In the genomic region with DNA sequence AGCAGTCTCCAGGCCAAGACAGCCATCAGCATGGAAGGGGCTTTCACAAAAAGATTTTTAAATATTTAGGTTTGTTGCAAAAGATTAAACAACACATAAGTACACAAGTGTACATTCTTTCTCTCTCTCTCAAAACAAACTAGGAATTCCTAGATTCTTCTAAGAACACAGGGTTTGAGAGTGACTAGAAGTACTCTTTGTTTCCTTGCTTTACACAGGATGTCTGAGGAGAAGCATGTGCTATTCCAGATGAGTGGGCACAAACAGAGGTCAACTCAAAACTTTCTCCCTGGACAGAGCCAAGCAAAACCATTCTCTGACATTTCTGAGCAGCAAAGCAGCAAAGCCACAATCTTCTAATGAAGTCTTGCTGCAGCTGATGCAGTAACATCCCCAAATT, we compare ENCODE assay signal across 31 cellular contexts.
DNase-seq lines count a peak whose midpoint lies in the region; ATAC-seq and TF ChIP-seq lines count a peak whose summit lies in the region.
"Had no signal": no experiment of that assay in that cellular context is flagged by ENCODE, and none has a peak within 500 bp of the region (broad histone marks: within the 10 kb centered on the region; RNA-seq: fewer than 3 reads in every experiment).

No MANE protein-coding gene starts in this region.

- ATAC-seq in esophagus mucosa = no peak
- ATAC-seq: A549; activated CD8-positive, alpha-beta T cell treated with anti-CD3 and anti-CD28 coated beads for 36 hours; CD8-positive, alpha-beta T cell; lower lobe of right lung; natural killer cell treated with Interleukin-12 subunit alpha and Interleukin-12 subunit beta and Interleukin-15 and Interleukin-18, amount 100 ng/mL, for 72 hours; stimulated activated memory B cell treated with anti-CD40 and anti-IgM and Interleukin-4, amounts not matched to agents 10 μg/mL and 1 μg/mL and 100 μg/mL, for 72 hours; T-cell had no signal

- in situ Hi-C loops in astrocyte of the spinal cord (cut with HindIII; ENCODE audit: low sequenced_read_pairs) = no loop called here

- peaks cover 12% of the 10 kb centered on the region for H3K36me3 Mint-ChIP-seq in activated T-cell treated with anti-CD3 and anti-CD28 coated beads, Interleukin-2, amount 50 U/mL, for 24 hours (ENCODE audit: low read depth)
- peaks cover 4% of the 10 kb centered on the region for H3K36me3 Mint-ChIP-seq in T-helper 2 cell treated with Interferon-gamma antibody and Interleukin-4, amounts not matched to agents 5 μg/mL and 100 μg/mL, for 36 hours (ENCODE audit: low read depth)

- TF ChIP-seq CTCF in astrocyte of the spinal cord (IDR thresholded peaks at IDR 0.05; ENCODE audit: low read depth, low read length) = no peak

- no peak overlapping the region for H3K27ac Mint-ChIP-seq in activated T-cell treated with anti-CD3 and anti-CD28 coated beads, Interleukin-2, amount 50 U/mL, for 24 hours
- no peak overlapping the region for H3K27ac Mint-ChIP-seq in T-helper 2 cell treated with Interferon-gamma antibody and Interleukin-4, amounts not matched to agents 5 μg/mL and 100 μg/mL, for 36 hours
- H3K27ac Mint-ChIP-seq: activated CD8-positive, alpha-beta T cell treated with anti-CD3 and anti-CD28 coated beads for 36 hours; activated naive CD8-positive, alpha-beta T cell; B cell; CD8-positive, alpha-beta T cell; natural killer cell treated with Interleukin-12 subunit alpha and Interleukin-12 subunit beta and Interleukin-15 and Interleukin-18, amount 100 ng/mL, for 72 hours; stimulated activated memory B cell treated with anti-CD40 and anti-IgM and Interleukin-4, amounts not matched to agents 10 μg/mL and 1 μg/mL and 100 μg/mL, for 72 hours; T-cell had no signal

- DNase-seq in COLO829 (ENCODE audit: low spot score) = peak; percentile 1
- peak; percentile 30 for DNase-seq in astrocyte of the spinal cord (ENCODE audit: low read depth, low spot score)
- DNase-seq in iris pigment epithelial cell (ENCODE audit: low read depth) = peak; percentile 22
- DNase-seq in retina = peak; percentile 21
- no peak for DNase-seq in activated naive CD4-positive, alpha-beta T cell treated with Interleukin-2 at 50 U/mL for 16 hours
- no peak for DNase-seq in activated T-cell treated with anti-CD3 and anti-CD28 coated beads, Interleukin-2, amount 50 U/mL, for 24 hours
- DNase-seq in T-helper 2 cell treated with Interferon-gamma antibody and Interleukin-4, amounts not matched to agents 5 μg/mL and 100 μg/mL, for 36 hours (ENCODE audit: low spot score) = no peak
- DNase-seq: activated CD4-positive, CD25-positive, alpha-beta regulatory T cell treated with anti-CD3 and anti-CD28 coated beads, Interleukin-2, amount 50 U/mL, for 72 hours; activated CD8-positive, alpha-beta T cell treated with anti-CD3 and anti-CD28 coated beads for 36 hours; CD8-positive, alpha-beta T cell; DMS153; GM23248; kidney; lower lobe of right lung; NCI-H1048; NCI-H1930; NCI-H69; pancreas; SHP77; sigmoid colon; stimulated activated CD4-positive, alpha-beta T cell treated with anti-CD3 and anti-CD28 coated beads, Interleukin-4, amount 100 ng/mL, for 4 hours; T-cell had no signal

- no peak overlapping the region for H3K4me3 ChIP-seq in astrocyte of the spinal cord (ENCODE audit: low read depth, low read length)
- H3K4me3 ChIP-seq: A549, ascending aorta, GM23248, lower lobe of right lung, pancreas, sigmoid colon, suprapubic skin had no signal

- no peaks in the 10 kb centered on the region for H3K9me3 Mint-ChIP-seq in activated T-cell treated with anti-CD3 and anti-CD28 coated beads, Interleukin-2, amount 50 U/mL, for 24 hours
- no peaks in the 10 kb centered on the region for H3K9me3 Mint-ChIP-seq in T-helper 2 cell treated with Interferon-gamma antibody and Interleukin-4, amounts not matched to agents 5 μg/mL and 100 μg/mL, for 36 hours
- H3K9me3 Mint-ChIP-seq: activated CD8-positive, alpha-beta T cell treated with anti-CD3 and anti-CD28 coated beads for 36 hours; central memory CD8-positive, alpha-beta T cell; natural killer cell treated with Interleukin-12 subunit alpha and Interleukin-12 subunit beta and Interleukin-15 and Interleukin-18, amount 100 ng/mL, for 72 hours; T-cell had no signal

- no peaks in the 10 kb centered on the region for H3K27me3 Mint-ChIP-seq in activated T-cell treated with anti-CD3 and anti-CD28 coated beads, Interleukin-2, amount 50 U/mL, for 24 hours
- H3K27me3 Mint-ChIP-seq in T-helper 2 cell treated with Interferon-gamma antibody and Interleukin-4, amounts not matched to agents 5 μg/mL and 100 μg/mL, for 36 hours (ENCODE audit: low read depth) = no peaks in the 10 kb centered on the region
- H3K27me3 Mint-ChIP-seq: activated CD8-positive, alpha-beta T cell treated with anti-CD3 and anti-CD28 coated beads for 36 hours; activated naive CD8-positive, alpha-beta T cell; B cell; central memory CD8-positive, alpha-beta T cell; natural killer cell treated with Interleukin-12 subunit alpha and Interleukin-12 subunit beta and Interleukin-15 and Interleukin-18, amount 100 ng/mL, for 72 hours; stimulated activated memory B cell treated with anti-CD40 and anti-IgM and Interleukin-4, amounts not matched to agents 10 μg/mL and 1 μg/mL and 100 μg/mL, for 72 hours; T-cell had no signal

- H3K4me3 Mint-ChIP-seq in activated T-cell treated with anti-CD3 and anti-CD28 coated beads, Interleukin-2, amount 50 U/mL, for 24 hours = no peak overlapping the region
- no peak overlapping the region for H3K4me3 Mint-ChIP-seq in T-helper 2 cell treated with Interferon-gamma antibody and Interleukin-4, amounts not matched to agents 5 μg/mL and 100 μg/mL, for 36 hours
- H3K4me3 Mint-ChIP-seq: activated CD8-positive, alpha-beta T cell treated with anti-CD3 and anti-CD28 coated beads for 36 hours; activated naive CD8-positive, alpha-beta T cell; B cell; CD8-positive, alpha-beta T cell; central memory CD8-positive, alpha-beta T cell; natural killer cell treated with Interleukin-12 subunit alpha and Interleukin-12 subunit beta and Interleukin-15 and Interleukin-18, amount 100 ng/mL, for 72 hours; stimulated activated memory B cell treated with anti-CD40 and anti-IgM and Interleukin-4, amounts not matched to agents 10 μg/mL and 1 μg/mL and 100 μg/mL, for 72 hours; T-cell had no signal

- no peaks in the 10 kb centered on the region for H3K4me1 Mint-ChIP-seq in activated T-cell treated with anti-CD3 and anti-CD28 coated beads, Interleukin-2, amount 50 U/mL, for 24 hours (ENCODE audit: low read depth)
- H3K4me1 Mint-ChIP-seq in T-helper 2 cell treated with Interferon-gamma antibody and Interleukin-4, amounts not matched to agents 5 μg/mL and 100 μg/mL, for 36 hours (ENCODE audit: low read depth) = no peaks in the 10 kb centered on the region
- H3K4me1 Mint-ChIP-seq: B cell; central memory CD8-positive, alpha-beta T cell; T-cell had no signal

Comparison
In these comparisons a context has a peak if more than half of its experiments do, and no peak if none do; other contexts are left out.
1. DNase-seq: peak in COLO829 (single experiment), astrocyte of the spinal cord (single experiment), iris pigment epithelial cell (single experiment) and retina (single experiment); none in activated naive CD4-positive, alpha-beta T cell treated with Interleukin-2 at 50 U/mL for 16 hours (single experiment), activated T-cell treated with anti-CD3 and anti-CD28 coated beads, Interleukin-2, amount 50 U/mL, for 24 hours (single experiment) and T-helper 2 cell treated with Interferon-gamma antibody and Interleukin-4, amounts not matched to agents 5 μg/mL and 100 μg/mL, for 36 hours (single experiment).